ENCODE assay signal across 9 cellular contexts in the genomic region with DNA sequence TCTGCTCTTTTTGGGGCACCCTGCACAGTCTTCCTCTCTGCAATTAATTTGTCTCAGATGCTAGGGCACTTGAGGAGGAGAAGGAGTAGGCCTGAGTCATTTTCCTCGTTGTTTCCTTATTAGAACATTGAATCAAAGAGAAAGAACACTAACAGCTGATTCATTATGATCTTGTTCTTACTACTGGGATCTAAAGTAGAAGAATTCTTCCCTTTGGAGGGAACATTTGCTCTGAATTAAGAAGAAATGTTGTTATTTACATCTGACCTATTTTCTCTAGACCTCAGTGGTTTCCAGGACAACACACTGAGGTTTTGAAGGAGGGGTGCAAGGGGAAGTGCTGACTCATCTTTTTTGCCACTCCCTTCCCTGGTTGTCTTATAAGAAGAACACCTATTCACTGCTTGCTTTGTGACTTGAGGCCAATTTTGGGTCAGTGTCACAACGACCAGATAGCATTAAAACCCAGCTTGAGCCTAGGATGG. TPM values are rescaled to one million over a fixed set of nuclear protein-coding genes. Genes with fewer than 3 reads are reported as not detected.
DNase-seq lines count a peak whose midpoint lies in the region; ATAC-seq and TF ChIP-seq lines count a peak whose summit lies in the region.
"Had no signal": no experiment of that assay in that cellular context is flagged by ENCODE, and none has a peak within 500 bp of the region (broad histone marks: within the 10 kb centered on the region; RNA-seq: fewer than 3 reads in every experiment).

No MANE protein-coding gene starts in this region.

- H3K27me3 ChIP-seq in AG04450 (ENCODE audit: control insufficient read depth, insufficient read depth, low read length) (no peaks in the 10 kb centered on the region), esophagus (ENCODE audit: control insufficient read depth in 1 of 2, insufficient read depth in 2 of 2, low read length in 2 of 2) (no peaks in the 10 kb centered on the region), heart right ventricle (no peaks in the 10 kb centered on the region)

- 26 to 41% methylated on average over 2 of the region's 2 CpGs for WGBS in esophagus, 2 donors
- WGBS in heart right ventricle, 2 donors, result 68 to 71% methylated on average over 2 of the region's 2 CpGs

- H3K9me3 ChIP-seq in AG04450 (ENCODE audit: control insufficient read depth, insufficient read depth, low read length) (no peaks in the 10 kb centered on the region), esophagus (ENCODE audit: control insufficient read depth in 2 of 2, insufficient read depth in 1 of 2, low read depth in 1 of 2, low read length in 1 of 2) (no peaks in the 10 kb centered on the region), heart right ventricle (no peaks in the 10 kb centered on the region)

- CTCF ChIA-PET in AG04450 (lab: Charles Lee), result interaction anchor here (1.2 to 7.1 kb wide), 2 partner anchors 14 to 484 kb away, joined by 5 to 38 read pairs; no protein-coding TSS in a partner anchor
- CTCF ChIA-PET in T-cell (lab: Charles Lee), result interaction anchor here (0.6 to 2.4 kb wide), 7 partner anchors 9 to 1342 kb away, joined by 3 to 17 read pairs (median 4); partner anchors contain the start of gene STAT1 (in 1 of the 2)

- H3K4me1 ChIP-seq in esophagus (ENCODE audit: control insufficient read depth in 2 of 2, insufficient read depth in 2 of 2, low read length in 1 of 2) (peaks cover 0 to 7% of the 10 kb centered on the region in 2 donors), heart right ventricle (peaks cover 0 to 20% (median 0%) of the 10 kb centered on the region in 9 donors)

- POLR2A ChIA-PET in AG04450 (lab: Yijun Ruan, JAX) (no interaction called here), T-cell (lab: Charles Lee) (interaction anchor here in 1 of 2 donors (0.6 to 1.0 kb wide), 2 partner anchors 10 to 77 kb away, joined by 3 to 7 read pairs; no protein-coding TSS in a partner anchor)

- TF ChIP-seq CTCF in AG04450 (IDR thresholded peaks at IDR 0.05; ENCODE audit: low read depth, low read length), result no peak
- TF ChIP-seq CTCF in heart right ventricle (IDR thresholded peaks at IDR 0.05), result no peak

- H3K27ac ChIP-seq in AG04450 (ENCODE audit: low read depth, low read length), result peak overlapping the region; percentile 80
- peak overlapping the region; percentile 17 to 24 for H3K27ac ChIP-seq in esophagus (ENCODE audit: low read depth in 2 of 2, low read length in 1 of 2)
- peak overlapping the region in 1 of 10 donors; percentile 48 for H3K27ac ChIP-seq in heart right ventricle
- H3K27ac ChIP-seq: VCaP had no signal

- no peaks in the 10 kb centered on the region for H3K9me3 Mint-ChIP-seq in T-cell

- intact Hi-C loops in heart right ventricle (cut with DNase I), result loop anchor here in 3 of 10 donors (10.0 kb wide), 2 partner anchors 183 to 253 kb away; no protein-coding TSS in a partner anchor

- H3K36me3 ChIP-seq in esophagus (ENCODE audit: control insufficient read depth in 2 of 2, insufficient read depth in 2 of 2, low read length in 1 of 2) (no peaks in the 10 kb centered on the region), heart right ventricle (peaks cover 0 to 18% (median 0%) of the 10 kb centered on the region in 9 donors)

- DNase-seq in AG04450 (ENCODE audit: low read depth, low spot score) (no peak), T-cell (peak in 7 of 34 experiments; percentile 16 to 33 (median 25)), SKM-1 (lab: John Stamatoyannopoulos, UW; ENCODE audit: unreplicated experiment) (no peak), heart right ventricle (no peak)

- no peaks in the 10 kb centered on the region for H3K27me3 Mint-ChIP-seq in T-cell

- ATAC-seq in GM18511 (IDR thresholded peaks at IDR 0.05; ENCODE audit: unreplicated experiment) (peak; percentile 69), T-cell (replicated peaks in 1 of 4) (peak; percentile 59 to 85 (median 74)), HG03039 (IDR thresholded peaks at IDR 0.05; ENCODE audit: unreplicated experiment) (no peak), GM21723 (IDR thresholded peaks at IDR 0.05; ENCODE audit: unreplicated experiment) (no peak), heart right ventricle (no peak)

- peak overlapping the region; percentile 89 to 94 for H3K27ac Mint-ChIP-seq in T-cell

- H3K4me1 Mint-ChIP-seq in T-cell, result peaks cover 28 to 42% (median 28%) of the 10 kb centered on the region in 3 donors

- H3K4me3 ChIP-seq in AG04450 (ENCODE audit: low read depth, low read length), result no peak overlapping the region
- no peak overlapping the region for H3K4me3 ChIP-seq in esophagus (ENCODE audit: low read depth in 1 of 2, low read length in 2 of 2)
- no peak overlapping the region for H3K4me3 ChIP-seq in heart right ventricle

- peaks cover 56% of the 10 kb centered on the region for H3K36me3 Mint-ChIP-seq in T-cell

- H3K4me3 Mint-ChIP-seq in T-cell, result peak overlapping the region; percentile 11 to 58 (median 24)

RNA-seq across cellular contexts. Expression of gene STAT1, which starts 24.3 kb away (rescaled TPM):
- polyA plus RNA-seq in AG04450 (2011; rRNA removed) (109 and 130 TPM in 2 replicates), esophagus (10 to 100 TPM in 1 of 2 donors, 1 to 10 TPM in 1; 6.4 to 16.7 TPM), heart right ventricle (10 to 100 TPM in 1 of 2 donors, 1 to 10 TPM in 1; 8.9 to 14.6 TPM)
- polyA minus RNA-seq in AG04450 (2011; rRNA and poly(A)+ RNA removed), result 113 and 120 TPM in 2 replicates
- total RNA-seq in T-cell (100 to 1,000 TPM in 3 of 5 donors, 10 to 100 TPM in 2; 77.6 to 229 (median 152) TPM), heart right ventricle (100 to 1,000 TPM in 1 of 10 donors, 10 to 100 TPM in 9; 35.9 to 438 (median 52.4) TPM)

Comparison
In these comparisons a context has a peak if more than half of its experiments do, and no peak if none do; other contexts are left out.
1. ATAC-seq: peak in GM18511 (single experiment) and T-cell (4 of 4); none in HG03039 (single experiment), GM21723 (single experiment) and heart right ventricle (0 of 8).